35 cellular contexts compared by ENCODE assay signal in genomic region chr12:55009171-55009570, GRCh38. TPM values are rescaled to one million over a fixed set of nuclear protein-coding genes. Genes with fewer than 3 reads are reported as not detected.
A peak's percentile ranks its signal among the peaks of the same experiment; 100 is the strongest.
DNase-seq lines count a peak whose midpoint lies in the region; ATAC-seq and TF ChIP-seq lines count a peak whose summit lies in the region.
"Had no signal": no experiment of that assay in that cellular context is flagged by ENCODE, and none has a peak within 500 bp of the region (broad histone marks: within the 10 kb centered on the region; RNA-seq: fewer than 3 reads in every experiment).

No MANE protein-coding gene starts in this region.

- peak overlapping the region; percentile 16 for H3K27ac Mint-ChIP-seq in neural crest cell (ENCODE audit: unreplicated experiment)
- H3K27ac Mint-ChIP-seq in naive thymus-derived CD4-positive, alpha-beta T cell = no peak overlapping the region
- H3K27ac Mint-ChIP-seq: activated CD8-positive, alpha-beta T cell treated with anti-CD3 and anti-CD28 coated beads for 36 hours; activated naive CD8-positive, alpha-beta T cell; nephron; stimulated activated memory B cell treated with anti-CD40 and anti-IgM and Interleukin-4, amounts not matched to agents 10 μg/mL and 1 μg/mL and 100 μg/mL, for 72 hours had no signal

- TF ChIP-seq CTCF in HEK293 (tag by site-specific recombination; IDR thresholded peaks at IDR 0.05) (no peak), neural crest cell (conservative IDR thresholded peaks at IDR 0.05) (no peak)

- peaks cover 14% of the 10 kb centered on the region for H3K4me1 Mint-ChIP-seq in neural crest cell
- H3K4me1 Mint-ChIP-seq in naive thymus-derived CD4-positive, alpha-beta T cell = peaks cover 0 to 3% (median 0%) of the 10 kb centered on the region in 7 donors
- H3K4me1 Mint-ChIP-seq: stimulated activated memory B cell treated with anti-CD40 and anti-IgM and Interleukin-4, amounts not matched to agents 10 μg/mL and 1 μg/mL and 100 μg/mL, for 72 hours had no signal

- peaks cover 5% of the 10 kb centered on the region for H3K9me3 Mint-ChIP-seq in neural crest cell
- H3K9me3 Mint-ChIP-seq in naive thymus-derived CD4-positive, alpha-beta T cell = peaks cover 6 to 32% (median 10%) of the 10 kb centered on the region in 11 donors

- peaks cover 3% of the 10 kb centered on the region for H3K27me3 Mint-ChIP-seq in neural crest cell (ENCODE audit: low read depth)
- peaks cover 0 to 27% (median 8%) of the 10 kb centered on the region in 5 donors for H3K27me3 Mint-ChIP-seq in naive thymus-derived CD4-positive, alpha-beta T cell
- H3K27me3 Mint-ChIP-seq: activated CD8-positive, alpha-beta T cell treated with anti-CD3 and anti-CD28 coated beads for 36 hours; activated naive CD8-positive, alpha-beta T cell had no signal

- H3K4me1 ChIP-seq in HEK293 (ENCODE audit: control insufficient read depth, insufficient read depth, low read length) = no peaks in the 10 kb centered on the region
- no peaks in the 10 kb centered on the region for H3K4me1 ChIP-seq in naive thymus-derived CD4-positive, alpha-beta T cell (ENCODE audit: control insufficient read depth in 2 of 2, insufficient read depth in 2 of 2, low read length in 2 of 2)
- H3K4me1 ChIP-seq: BLaER1 treated with 17β-estradiol and CSF1 and Interleukin-3, amounts not matched to agents 10 nM and 100 nM; heart left ventricle; lower lobe of right lung; parathyroid adenoma; upper lobe of left lung had no signal

- H3K36me3 Mint-ChIP-seq in neural crest cell (ENCODE audit: low read depth) = no peaks in the 10 kb centered on the region
- peaks cover 2 to 38% (median 23%) of the 10 kb centered on the region in 5 donors for H3K36me3 Mint-ChIP-seq in naive thymus-derived CD4-positive, alpha-beta T cell

- H3K4me3 ChIP-seq in HEK293 (ENCODE audit: low read depth, low read length) = no peak overlapping the region
- no peak overlapping the region for H3K4me3 ChIP-seq in naive thymus-derived CD4-positive, alpha-beta T cell (ENCODE audit: low read length)
- H3K4me3 ChIP-seq: BLaER1 treated with 17β-estradiol and CSF1 and Interleukin-3, amounts not matched to agents 10 nM and 100 nM; coronary artery; heart left ventricle; K562; lower lobe of right lung; SK-N-MC; upper lobe of left lung had no signal

- ATAC-seq in naive thymus-derived CD4-positive, alpha-beta T cell = no peak
- ATAC-seq: activated CD8-positive, alpha-beta T cell treated with anti-CD3 and anti-CD28 coated beads for 36 hours; esophagus mucosa; heart left ventricle; K562; right cardiac atrium; stimulated activated memory B cell treated with anti-CD40 and anti-IgM and Interleukin-4, amounts not matched to agents 10 μg/mL and 1 μg/mL and 100 μg/mL, for 72 hours had no signal

- DNase-seq in NCI-H187 (lab: John Stamatoyannopoulos, UW) (peak; percentile 14 to 46), NCI-H524 treated with DMSO at 0.1 percent for 48 hours (lab: John Stamatoyannopoulos, UW) (peak; percentile 99), neural crest cell (ENCODE audit: low read depth, low spot score) (no peak), NCI-H2227 treated with DMSO at 0.1 percent for 48 hours (lab: John Stamatoyannopoulos, UW) (no peak), H4 (ENCODE audit: low spot score) (no peak)
- DNase-seq in naive thymus-derived CD4-positive, alpha-beta T cell = no peak
- DNase-seq: activated CD4-positive, CD25-positive, alpha-beta regulatory T cell treated with anti-CD3 and anti-CD28 coated beads, Interleukin-2, amount 50 U/mL, for 72 hours; activated CD8-positive, alpha-beta T cell treated with anti-CD3 and anti-CD28 coated beads for 36 hours; anterior cingulate cortex; DMS79 treated with DMSO at 0.1 percent for 48 hours; foreskin fibroblast; HCEC 1CT; heart left ventricle; kidney; lower lobe of right lung; NCI-H2029; NCI-H774; right cardiac atrium; stimulated activated CD4-positive, alpha-beta T cell treated with anti-CD3 and anti-CD28 coated beads, Interleukin-2, amount 100 ng/mL, for 48 hours; upper lobe of left lung had no signal

- no peak overlapping the region for H3K4me3 Mint-ChIP-seq in neural crest cell
- no peak overlapping the region for H3K4me3 Mint-ChIP-seq in naive thymus-derived CD4-positive, alpha-beta T cell
- H3K4me3 Mint-ChIP-seq: activated CD8-positive, alpha-beta T cell treated with anti-CD3 and anti-CD28 coated beads for 36 hours; activated naive CD8-positive, alpha-beta T cell; nephron; stimulated activated memory B cell treated with anti-CD40 and anti-IgM and Interleukin-4, amounts not matched to agents 10 μg/mL and 1 μg/mL and 100 μg/mL, for 72 hours had no signal

- H3K36me3 ChIP-seq in HEK293 (ENCODE audit: control insufficient read depth in 2 of 2, insufficient read depth in 1 of 2, low read length in 2 of 2) = no peaks in the 10 kb centered on the region
- no peaks in the 10 kb centered on the region for H3K36me3 ChIP-seq in naive thymus-derived CD4-positive, alpha-beta T cell (ENCODE audit: control insufficient read depth in 2 of 3, insufficient read depth in 3 of 3, low read length in 3 of 3)
- H3K36me3 ChIP-seq: BLaER1 treated with 17β-estradiol and CSF1 and Interleukin-3, amounts not matched to agents 10 nM and 100 nM; heart left ventricle; lower lobe of right lung; upper lobe of left lung had no signal

- intact Hi-C loops in naive thymus-derived CD4-positive, alpha-beta T cell (cut with micrococcal nuclease) = no loop called here

- no peaks in the 10 kb centered on the region for H3K27me3 ChIP-seq in naive thymus-derived CD4-positive, alpha-beta T cell (ENCODE audit: control insufficient read depth in 2 of 2, insufficient read depth in 2 of 2, low read length in 2 of 2)
- H3K27me3 ChIP-seq: BLaER1 treated with 17β-estradiol and CSF1 and Interleukin-3, amounts not matched to agents 10 nM and 100 nM; upper lobe of left lung had no signal

- H3K9me3 ChIP-seq in HEK293 (ENCODE audit: control insufficient read depth, insufficient read depth, low read depth, low read length) = no peaks in the 10 kb centered on the region
- peaks cover 0 to 3% (median 0%) of the 10 kb centered on the region in 3 experiments for H3K9me3 ChIP-seq in naive thymus-derived CD4-positive, alpha-beta T cell (ENCODE audit: control insufficient read depth in 2 of 3, low read length in 3 of 3)
- H3K9me3 ChIP-seq: upper lobe of left lung had no signal

- CTCF ChIA-PET in HEK293 (lab: Yijun Ruan, JAX) = interaction anchor here (0.6 kb wide), 1 partner anchor 1347 kb away, joined by 3 read pairs; no protein-coding TSS in a partner anchor
- CTCF ChIA-PET in naive thymus-derived CD4-positive, alpha-beta T cell (lab: Charles Lee) = no interaction called here

- no peak overlapping the region for H3K27ac ChIP-seq in HEK293 (ENCODE audit: extremely low read depth, low read depth, low read length)
- H3K27ac ChIP-seq in naive thymus-derived CD4-positive, alpha-beta T cell (ENCODE audit: low read depth, low read length) = no peak overlapping the region
- H3K27ac ChIP-seq: BLaER1 treated with 17β-estradiol and CSF1 and Interleukin-3, amounts not matched to agents 10 nM and 100 nM; coronary artery; heart left ventricle; lower lobe of right lung; parathyroid adenoma; SK-N-MC; upper lobe of left lung had no signal

- POLR2A ChIA-PET in HEK293 (lab: Yijun Ruan, JAX) = no interaction called here
- POLR2A ChIA-PET in naive thymus-derived CD4-positive, alpha-beta T cell (lab: Charles Lee) = no interaction called here

TF ChIP-seq in HEK293, 187 proteins besides CTCF, POLR2A, EP300 and RAD21:
- TF ChIP-seq BCL6B (tag by site-specific recombination; IDR thresholded peaks at IDR 0.05) = no peak
- 0 out of 2 replicates have a peak, but pooled peaks have one; percentile 6 for TF ChIP-seq ZFHX2 (tag by site-specific recombination; conservative IDR thresholded peaks at IDR 0.05)
- TF ChIP-seq ZNF114 (tag by site-specific recombination; IDR thresholded peaks at IDR 0.05) = no peak
- 0 out of 2 replicates have a peak, but pooled peaks have one; percentile 41 for TF ChIP-seq TCF7L2 (IDR thresholded peaks at IDR 0.05; ENCODE audit: borderline replicate concordance, low read depth, low read length)
- TF ChIP-seq ZNF792 (tag by site-specific recombination; IDR thresholded peaks at IDR 0.05) = no peak
- no peak for TF ChIP-seq ZNF324 (tag by site-specific recombination; IDR thresholded peaks at IDR 0.05)

RNA-seq across cellular contexts. Expression of gene NEUROD4, which starts 10.6 kb away (rescaled TPM):
- 6.9 and 7.3 TPM in 2 replicates for total RNA-seq in neural crest cell
- under 1 TPM in 1 of 5 experiments, not detected in 4; 0.11 TPM for total RNA-seq in naive thymus-derived CD4-positive, alpha-beta T cell
- polyA plus RNA-seq in naive thymus-derived CD4-positive, alpha-beta T cell = not detected
- total RNA-seq in H4 (2014; rRNA removed; shearing (Covaris generic)) = not detected in 2 replicates
- total RNA-seq: activated CD8-positive, alpha-beta T cell treated with anti-CD3 and anti-CD28 coated beads for 36 hours; esophagus mucosa; heart left ventricle; HT1080; K562; kidney; lower lobe of right lung; M059J; OCI-LY7; right cardiac atrium; T-helper 1 cell treated with Interleukin-12 subunit alpha and Interleukin-12 subunit beta and Interleukin-4 antibody, amounts not matched to agents 30 ng/mL and 1 ng/mL, for 36 hours; upper lobe of left lung had no signal
- polyA plus RNA-seq: AG04450, heart left ventricle, K562, right cardiac atrium had no signal

RNA-seq across cellular contexts. Expression of gene TESPA1, which starts 24.6 kb away (rescaled TPM):
- total RNA-seq in neural crest cell = not detected in 2 replicates
- 100 to 1,000 TPM; 120 to 301 (median 186) TPM for total RNA-seq in naive thymus-derived CD4-positive, alpha-beta T cell
- 100 to 1,000 TPM; 183 to 314 TPM for polyA plus RNA-seq in naive thymus-derived CD4-positive, alpha-beta T cell
- 1.8 and 11.7 TPM in 2 replicates for total RNA-seq in H4 (2014; rRNA removed; shearing (Covaris generic))
- polyA plus RNA-seq: AG04450 had no signal

Comparison
In these comparisons a context has a peak if more than half of its experiments do, and no peak if none do; other contexts are left out.
1. DNase-seq: peak in NCI-H187 (2 of 2) and NCI-H524 treated with DMSO at 0.1 percent for 48 hours (single experiment); none in neural crest cell (single experiment), naive thymus-derived CD4-positive, alpha-beta T cell (0 of 9), NCI-H2227 treated with DMSO at 0.1 percent for 48 hours (single experiment) and H4 (single experiment).